In the genomic region with DNA sequence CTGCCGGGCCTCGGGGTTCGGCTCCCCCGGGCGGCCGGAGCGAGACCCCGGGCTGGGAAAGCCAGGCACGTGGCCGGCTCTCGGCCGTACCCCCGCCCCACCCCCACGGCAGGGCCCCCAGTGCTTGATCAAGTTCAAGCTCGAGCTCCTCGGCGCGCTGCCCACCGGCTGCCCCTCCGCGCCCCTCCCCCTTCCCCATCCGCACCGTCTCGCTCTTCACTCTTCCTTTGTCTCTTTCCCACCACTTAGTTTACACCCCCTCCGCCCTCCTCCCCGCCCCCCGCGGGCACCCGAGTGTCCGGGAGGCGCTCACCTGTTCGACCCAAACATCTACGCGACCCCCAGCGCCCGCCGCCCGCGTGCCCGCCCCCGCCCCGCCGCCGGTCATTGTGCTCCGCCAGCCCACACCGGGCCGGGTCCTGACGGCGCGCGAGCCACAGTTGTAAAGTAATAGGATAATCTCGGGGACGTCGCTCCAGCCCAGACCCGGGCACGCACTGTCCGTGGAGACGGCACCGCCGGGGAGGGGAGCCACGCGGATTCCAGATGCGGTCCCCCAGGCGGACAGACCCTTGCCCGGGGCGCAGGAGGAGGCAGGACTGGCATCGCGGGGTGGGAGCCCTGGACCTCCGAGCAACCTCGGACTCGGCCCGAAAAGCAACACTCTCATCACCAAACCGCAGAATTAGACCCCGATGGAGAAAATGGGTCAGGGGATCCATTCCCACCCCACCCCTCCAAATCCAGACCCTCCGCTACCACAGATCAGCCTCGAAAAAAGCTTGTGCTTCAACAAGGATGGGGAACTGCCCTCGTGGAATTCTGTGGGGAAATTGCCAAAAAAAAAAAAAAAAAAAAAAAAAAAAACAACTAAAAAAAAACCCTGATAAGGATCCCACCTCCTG, we compare ENCODE assay signal across 1 cellular context.
TF ChIP-seq lines count a peak whose summit lies in the region.

No MANE protein-coding gene starts in this region.

TF ChIP-seq in HepG2, 621 proteins besides CTCF, POLR2A, EP300 and RAD21 (continued from another document and continues in another):
- TF ChIP-seq, protein P1, sequence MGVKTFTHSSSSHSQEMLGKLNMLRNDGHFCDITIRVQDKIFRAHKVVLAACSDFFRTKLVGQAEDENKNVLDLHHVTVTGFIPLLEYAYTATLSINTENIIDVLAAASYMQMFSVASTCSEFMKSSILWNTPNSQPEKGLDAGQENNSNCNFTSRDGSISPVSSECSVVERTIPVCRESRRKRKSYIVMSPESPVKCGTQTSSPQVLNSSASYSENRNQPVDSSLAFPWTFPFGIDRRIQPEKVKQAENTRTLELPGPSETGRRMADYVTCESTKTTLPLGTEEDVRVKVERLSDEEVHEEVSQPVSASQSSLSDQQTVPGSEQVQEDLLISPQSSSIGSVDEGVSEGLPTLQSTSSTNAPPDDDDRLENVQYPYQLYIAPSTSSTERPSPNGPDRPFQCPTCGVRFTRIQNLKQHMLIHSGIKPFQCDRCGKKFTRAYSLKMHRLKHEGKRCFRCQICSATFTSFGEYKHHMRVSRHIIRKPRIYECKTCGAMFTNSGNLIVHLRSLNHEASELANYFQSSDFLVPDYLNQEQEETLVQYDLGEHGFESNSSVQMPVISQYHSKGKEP (CRISPR knock-in tag; IDR thresholded peaks at IDR 0.05), result 0 out of 2 replicates have a peak, but pooled peaks have one; percentile 29
- TF ChIP-seq TAF1 (CRISPR knock-in tag; IDR thresholded peaks at IDR 0.05) (no peak), SSRP1 (CRISPR knock-in tag; IDR thresholded peaks at IDR 0.05) (no peak), ZNF703 (CRISPR knock-in tag; IDR thresholded peaks at IDR 0.05; ENCODE audit: borderline replicate concordance) (no peak), ZNF562 (CRISPR knock-in tag; IDR thresholded peaks at IDR 0.05; ENCODE audit: borderline replicate concordance) (no peak), NR2F2 (IDR thresholded peaks at IDR 0.05; ENCODE audit: borderline replicate concordance, low read depth) (no peak), SNRNP70 (IDR thresholded peaks at IDR 0.05; ENCODE audit: low read depth, low read length) (no peak), AKAP8 (CRISPR knock-in tag; IDR thresholded peaks at IDR 0.05) (no peak), ZEB1 (IDR thresholded peaks at IDR 0.05; ENCODE audit: insufficient replicate concordance, low read depth) (no peak), ZNF484 (CRISPR knock-in tag; IDR thresholded peaks at IDR 0.05; ENCODE audit: borderline replicate concordance, low read depth) (no peak), ZNF431 (CRISPR knock-in tag; IDR thresholded peaks at IDR 0.05; ENCODE audit: borderline replicate concordance, low read depth) (no peak), BORCS8-MEF2B (CRISPR knock-in tag; IDR thresholded peaks at IDR 0.05) (no peak), ZNF598 (CRISPR knock-in tag; IDR thresholded peaks at IDR 0.05; ENCODE audit: borderline replicate concordance) (no peak), FIP1L1 (IDR thresholded peaks at IDR 0.05; ENCODE audit: borderline replicate concordance, insufficient read depth, low read depth, low read length) (no peak), SOX5 (CRISPR knock-in tag; IDR thresholded peaks at IDR 0.05; ENCODE audit: borderline replicate concordance) (no peak), PHF5A (CRISPR knock-in tag; IDR thresholded peaks at IDR 0.05; ENCODE audit: low read depth, unreplicated experiment) (no peak), SUZ12 (IDR thresholded peaks at IDR 0.05; ENCODE audit: low read depth, low read length) (no peak), ZNF550 (CRISPR knock-in tag; IDR thresholded peaks at IDR 0.05; ENCODE audit: borderline replicate concordance) (no peak), ZNF225 (CRISPR knock-in tag; IDR thresholded peaks at IDR 0.05) (peak; percentile 62; the same call in 1 of the 2 replicates), MED8 (CRISPR knock-in tag; IDR thresholded peaks at IDR 0.05; ENCODE audit: insufficient replicate concordance) (no peak), U2AF2 (IDR thresholded peaks at IDR 0.05; ENCODE audit: low read depth, low read length) (no peak), JARID2 (CRISPR knock-in tag; IDR thresholded peaks at IDR 0.05; ENCODE audit: insufficient replicate concordance) (no peak), NONO (IDR thresholded peaks at IDR 0.05) (no peak), NONO (CRISPR knock-in tag; conservative IDR thresholded peaks at IDR 0.05) (no peak), GTF3A (CRISPR knock-in tag; conservative IDR thresholded peaks at IDR 0.05) (no peak; the same call in 1 of the 2 replicates), ZNF331 (CRISPR knock-in tag; IDR thresholded peaks at IDR 0.05) (no peak), CAMTA2 (CRISPR knock-in tag; IDR thresholded peaks at IDR 0.05; ENCODE audit: borderline replicate concordance) (no peak), ZNF44 (CRISPR knock-in tag; IDR thresholded peaks at IDR 0.05) (peak; percentile 27; the same call in 1 of the 2 replicates), ZNF850 (CRISPR knock-in tag; conservative IDR thresholded peaks at IDR 0.05) (no peak), CBX2 (IDR thresholded peaks at IDR 0.05; ENCODE audit: low read depth, low read length) (no peak), CBX2 (CRISPR knock-in tag; IDR thresholded peaks at IDR 0.05; ENCODE audit: low read depth) (no peak), LCORL (IDR thresholded peaks at IDR 0.05) (no peak), LCORL (CRISPR knock-in tag; IDR thresholded peaks at IDR 0.05) (no peak), MATR3 (CRISPR knock-in tag; IDR thresholded peaks at IDR 0.05) (no peak), TMF1 (CRISPR knock-in tag; IDR thresholded peaks at IDR 0.05; ENCODE audit: low read depth) (no peak), ZSCAN20 (CRISPR knock-in tag; IDR thresholded peaks at IDR 0.05; ENCODE audit: borderline replicate concordance) (no peak), ZNF282 (IDR thresholded peaks at IDR 0.05; ENCODE audit: partially characterized antibody) (no peak), HNRNPL (IDR thresholded peaks at IDR 0.05; ENCODE audit: low read depth, low read length) (no peak; the same call in 1 of the 2 replicates)
- TF ChIP-seq, protein P2, sequence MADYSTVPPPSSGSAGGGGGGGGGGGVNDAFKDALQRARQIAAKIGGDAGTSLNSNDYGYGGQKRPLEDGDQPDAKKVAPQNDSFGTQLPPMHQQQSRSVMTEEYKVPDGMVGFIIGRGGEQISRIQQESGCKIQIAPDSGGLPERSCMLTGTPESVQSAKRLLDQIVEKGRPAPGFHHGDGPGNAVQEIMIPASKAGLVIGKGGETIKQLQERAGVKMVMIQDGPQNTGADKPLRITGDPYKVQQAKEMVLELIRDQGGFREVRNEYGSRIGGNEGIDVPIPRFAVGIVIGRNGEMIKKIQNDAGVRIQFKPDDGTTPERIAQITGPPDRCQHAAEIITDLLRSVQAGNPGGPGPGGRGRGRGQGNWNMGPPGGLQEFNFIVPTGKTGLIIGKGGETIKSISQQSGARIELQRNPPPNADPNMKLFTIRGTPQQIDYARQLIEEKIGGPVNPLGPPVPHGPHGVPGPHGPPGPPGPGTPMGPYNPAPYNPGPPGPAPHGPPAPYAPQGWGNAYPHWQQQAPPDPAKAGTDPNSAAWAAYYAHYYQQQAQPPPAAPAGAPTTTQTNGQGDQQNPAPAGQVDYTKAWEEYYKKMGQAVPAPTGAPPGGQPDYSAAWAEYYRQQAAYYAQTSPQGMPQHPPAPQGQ (CRISPR knock-in tag; IDR thresholded peaks at IDR 0.05; ENCODE audit: borderline replicate concordance), result 0 out of 2 replicates have a peak, but pooled peaks have one; percentile 70
- TF ChIP-seq, protein P3, sequence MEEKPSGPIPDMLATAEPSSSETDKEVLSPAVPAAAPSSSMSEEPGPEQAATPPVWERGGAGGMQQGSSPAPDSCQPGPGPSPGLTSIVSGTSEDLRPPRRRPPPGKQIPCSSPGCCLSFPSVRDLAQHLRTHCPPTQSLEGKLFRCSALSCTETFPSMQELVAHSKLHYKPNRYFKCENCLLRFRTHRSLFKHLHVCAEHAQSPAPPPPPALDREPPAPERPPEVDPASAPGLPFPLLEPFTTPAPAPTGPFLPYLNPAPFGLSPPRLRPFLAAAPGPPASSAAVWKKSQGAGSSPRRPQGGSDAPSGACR (CRISPR knock-in tag; IDR thresholded peaks at IDR 0.05), result no peak
- TF ChIP-seq, protein P4, sequence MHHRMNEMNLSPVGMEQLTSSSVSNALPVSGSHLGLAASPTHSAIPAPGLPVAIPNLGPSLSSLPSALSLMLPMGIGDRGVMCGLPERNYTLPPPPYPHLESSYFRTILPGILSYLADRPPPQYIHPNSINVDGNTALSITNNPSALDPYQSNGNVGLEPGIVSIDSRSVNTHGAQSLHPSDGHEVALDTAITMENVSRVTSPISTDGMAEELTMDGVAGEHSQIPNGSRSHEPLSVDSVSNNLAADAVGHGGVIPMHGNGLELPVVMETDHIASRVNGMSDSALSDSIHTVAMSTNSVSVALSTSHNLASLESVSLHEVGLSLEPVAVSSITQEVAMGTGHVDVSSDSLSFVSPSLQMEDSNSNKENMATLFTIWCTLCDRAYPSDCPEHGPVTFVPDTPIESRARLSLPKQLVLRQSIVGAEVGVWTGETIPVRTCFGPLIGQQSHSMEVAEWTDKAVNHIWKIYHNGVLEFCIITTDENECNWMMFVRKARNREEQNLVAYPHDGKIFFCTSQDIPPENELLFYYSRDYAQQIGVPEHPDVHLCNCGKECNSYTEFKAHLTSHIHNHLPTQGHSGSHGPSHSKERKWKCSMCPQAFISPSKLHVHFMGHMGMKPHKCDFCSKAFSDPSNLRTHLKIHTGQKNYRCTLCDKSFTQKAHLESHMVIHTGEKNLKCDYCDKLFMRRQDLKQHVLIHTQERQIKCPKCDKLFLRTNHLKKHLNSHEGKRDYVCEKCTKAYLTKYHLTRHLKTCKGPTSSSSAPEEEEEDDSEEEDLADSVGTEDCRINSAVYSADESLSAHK (CRISPR knock-in tag; IDR thresholded peaks at IDR 0.05; ENCODE audit: borderline replicate concordance), result 0 out of 2 replicates have a peak, but pooled peaks have one; percentile 9
- TF ChIP-seq, protein P5, sequence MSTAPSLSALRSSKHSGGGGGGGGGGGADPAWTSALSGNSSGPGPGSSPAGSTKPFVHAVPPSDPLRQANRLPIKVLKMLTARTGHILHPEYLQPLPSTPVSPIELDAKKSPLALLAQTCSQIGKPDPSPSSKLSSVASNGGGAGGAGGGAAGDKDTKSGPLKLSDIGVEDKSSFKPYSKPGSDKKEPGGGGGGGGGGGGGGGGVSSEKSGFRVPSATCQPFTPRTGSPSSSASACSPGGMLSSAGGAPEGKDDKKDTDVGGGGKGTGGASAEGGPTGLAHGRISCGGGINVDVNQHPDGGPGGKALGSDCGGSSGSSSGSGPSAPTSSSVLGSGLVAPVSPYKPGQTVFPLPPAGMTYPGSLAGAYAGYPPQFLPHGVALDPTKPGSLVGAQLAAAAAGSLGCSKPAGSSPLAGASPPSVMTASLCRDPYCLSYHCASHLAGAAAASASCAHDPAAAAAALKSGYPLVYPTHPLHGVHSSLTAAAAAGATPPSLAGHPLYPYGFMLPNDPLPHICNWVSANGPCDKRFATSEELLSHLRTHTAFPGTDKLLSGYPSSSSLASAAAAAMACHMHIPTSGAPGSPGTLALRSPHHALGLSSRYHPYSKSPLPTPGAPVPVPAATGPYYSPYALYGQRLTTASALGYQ (CRISPR knock-in tag; IDR thresholded peaks at IDR 0.05), result no peak; the same call in 1 of the 2 replicates
- TF ChIP-seq, protein P6, sequence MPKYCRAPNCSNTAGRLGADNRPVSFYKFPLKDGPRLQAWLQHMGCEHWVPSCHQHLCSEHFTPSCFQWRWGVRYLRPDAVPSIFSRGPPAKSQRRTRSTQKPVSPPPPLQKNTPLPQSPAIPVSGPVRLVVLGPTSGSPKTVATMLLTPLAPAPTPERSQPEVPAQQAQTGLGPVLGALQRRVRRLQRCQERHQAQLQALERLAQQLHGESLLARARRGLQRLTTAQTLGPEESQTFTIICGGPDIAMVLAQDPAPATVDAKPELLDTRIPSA (CRISPR knock-in tag; IDR thresholded peaks at IDR 0.05; ENCODE audit: borderline replicate concordance), result no peak
- TF ChIP-seq, protein P7, sequence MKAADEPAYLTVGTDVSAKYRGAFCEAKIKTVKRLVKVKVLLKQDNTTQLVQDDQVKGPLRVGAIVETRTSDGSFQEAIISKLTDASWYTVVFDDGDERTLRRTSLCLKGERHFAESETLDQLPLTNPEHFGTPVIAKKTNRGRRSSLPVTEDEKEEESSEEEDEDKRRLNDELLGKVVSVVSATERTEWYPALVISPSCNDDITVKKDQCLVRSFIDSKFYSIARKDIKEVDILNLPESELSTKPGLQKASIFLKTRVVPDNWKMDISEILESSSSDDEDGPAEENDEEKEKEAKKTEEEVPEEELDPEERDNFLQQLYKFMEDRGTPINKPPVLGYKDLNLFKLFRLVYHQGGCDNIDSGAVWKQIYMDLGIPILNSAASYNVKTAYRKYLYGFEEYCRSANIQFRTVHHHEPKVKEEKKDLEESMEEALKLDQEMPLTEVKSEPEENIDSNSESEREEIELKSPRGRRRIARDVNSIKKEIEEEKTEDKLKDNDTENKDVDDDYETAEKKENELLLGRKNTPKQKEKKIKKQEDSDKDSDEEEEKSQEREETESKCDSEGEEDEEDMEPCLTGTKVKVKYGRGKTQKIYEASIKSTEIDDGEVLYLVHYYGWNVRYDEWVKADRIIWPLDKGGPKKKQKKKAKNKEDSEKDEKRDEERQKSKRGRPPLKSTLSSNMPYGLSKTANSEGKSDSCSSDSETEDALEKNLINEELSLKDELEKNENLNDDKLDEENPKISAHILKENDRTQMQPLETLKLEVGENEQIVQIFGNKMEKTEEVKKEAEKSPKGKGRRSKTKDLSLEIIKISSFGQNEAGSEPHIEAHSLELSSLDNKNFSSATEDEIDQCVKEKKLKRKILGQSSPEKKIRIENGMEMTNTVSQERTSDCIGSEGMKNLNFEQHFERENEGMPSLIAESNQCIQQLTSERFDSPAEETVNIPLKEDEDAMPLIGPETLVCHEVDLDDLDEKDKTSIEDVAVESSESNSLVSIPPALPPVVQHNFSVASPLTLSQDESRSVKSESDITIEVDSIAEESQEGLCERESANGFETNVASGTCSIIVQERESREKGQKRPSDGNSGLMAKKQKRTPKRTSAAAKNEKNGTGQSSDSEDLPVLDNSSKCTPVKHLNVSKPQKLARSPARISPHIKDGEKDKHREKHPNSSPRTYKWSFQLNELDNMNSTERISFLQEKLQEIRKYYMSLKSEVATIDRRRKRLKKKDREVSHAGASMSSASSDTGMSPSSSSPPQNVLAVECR (CRISPR knock-in tag; IDR thresholded peaks at IDR 0.05; ENCODE audit: borderline replicate concordance), result peak; percentile 52; the same call in 1 of the 2 replicates
- TF ChIP-seq, protein P8, sequence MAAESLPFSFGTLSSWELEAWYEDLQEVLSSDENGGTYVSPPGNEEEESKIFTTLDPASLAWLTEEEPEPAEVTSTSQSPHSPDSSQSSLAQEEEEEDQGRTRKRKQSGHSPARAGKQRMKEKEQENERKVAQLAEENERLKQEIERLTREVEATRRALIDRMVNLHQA (CRISPR knock-in tag; IDR thresholded peaks at IDR 0.05), result no peak
- TF ChIP-seq, protein P9, sequence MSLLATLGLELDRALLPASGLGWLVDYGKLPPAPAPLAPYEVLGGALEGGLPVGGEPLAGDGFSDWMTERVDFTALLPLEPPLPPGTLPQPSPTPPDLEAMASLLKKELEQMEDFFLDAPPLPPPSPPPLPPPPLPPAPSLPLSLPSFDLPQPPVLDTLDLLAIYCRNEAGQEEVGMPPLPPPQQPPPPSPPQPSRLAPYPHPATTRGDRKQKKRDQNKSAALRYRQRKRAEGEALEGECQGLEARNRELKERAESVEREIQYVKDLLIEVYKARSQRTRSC (CRISPR knock-in tag; IDR thresholded peaks at IDR 0.05; ENCODE audit: low read depth), result no peak
